ENCODE assay signal across 8 cellular contexts in genomic region chr6:87832025-87832825, GRCh38.
DNase-seq lines count a peak whose midpoint lies in the region; ATAC-seq, FAIRE-seq and TF ChIP-seq lines count a peak whose summit lies in the region.

No MANE protein-coding gene starts in this region.

- peaks cover 10% of the 10 kb centered on the region for H3K4me1 Mint-ChIP-seq in activated T-helper 2 cell treated with anti-CD3 and anti-CD28 coated beads, Interferon-gamma antibody, Interleukin-2, Interleukin-4, amounts not matched to agents 10 μg/mL and 5 μg/mL and 100 μg/mL, durations not matched to agents 14 hours and 24 hours and 36 hours (ENCODE audit: low read depth)
- no peaks in the 10 kb centered on the region for H3K4me1 Mint-ChIP-seq in stimulated activated effector memory CD8-positive, alpha-beta T cell treated with anti-CD3 and anti-CD28 coated beads, Interleukin-12 subunit alpha, Interleukin-12 subunit beta, amount 100 ng/mL, for 72 hours

- no peak for DNase-seq in AG09319 (ENCODE audit: extremely low read depth, low read depth)
- DNase-seq in GM12892 (ENCODE audit: insufficient read length) = no peak
- peak; percentile 15 for DNase-seq in NCI-H2029 treated with DMSO at 0.1 percent for 48 hours (lab: John Stamatoyannopoulos, UW)
- DNase-seq in activated T-helper 2 cell treated with anti-CD3 and anti-CD28 coated beads, Interferon-gamma antibody, Interleukin-2, Interleukin-4, amounts not matched to agents 10 μg/mL and 5 μg/mL and 100 μg/mL, durations not matched to agents 14 hours and 24 hours and 36 hours (ENCODE audit: low spot score) = no peak
- peak; percentile 35 for DNase-seq in inferior parietal cortex (ENCODE audit: extremely low spot score)
- peak in 1 of 2 donors; percentile 46 for DNase-seq in stimulated activated effector memory CD8-positive, alpha-beta T cell treated with anti-CD3 and anti-CD28 coated beads, Interleukin-12 subunit alpha, Interleukin-12 subunit beta, amount 100 ng/mL, for 72 hours (ENCODE audit: low spot score in 2 of 2)
- no peak for DNase-seq in Ammon's horn (ENCODE audit: low spot score)

- H3K4me3 Mint-ChIP-seq in activated T-helper 2 cell treated with anti-CD3 and anti-CD28 coated beads, Interferon-gamma antibody, Interleukin-2, Interleukin-4, amounts not matched to agents 10 μg/mL and 5 μg/mL and 100 μg/mL, durations not matched to agents 14 hours and 24 hours and 36 hours (ENCODE audit: low read depth) = peak overlapping the region; percentile 59
- peak overlapping the region; percentile 54 for H3K4me3 Mint-ChIP-seq in stimulated activated effector memory CD8-positive, alpha-beta T cell treated with anti-CD3 and anti-CD28 coated beads, Interleukin-12 subunit alpha, Interleukin-12 subunit beta, amount 100 ng/mL, for 72 hours

- peaks cover 7% of the 10 kb centered on the region for H3K27me3 Mint-ChIP-seq in activated T-helper 2 cell treated with anti-CD3 and anti-CD28 coated beads, Interferon-gamma antibody, Interleukin-2, Interleukin-4, amounts not matched to agents 10 μg/mL and 5 μg/mL and 100 μg/mL, durations not matched to agents 14 hours and 24 hours and 36 hours (ENCODE audit: low read depth)

- H3K27ac Mint-ChIP-seq in activated T-helper 2 cell treated with anti-CD3 and anti-CD28 coated beads, Interferon-gamma antibody, Interleukin-2, Interleukin-4, amounts not matched to agents 10 μg/mL and 5 μg/mL and 100 μg/mL, durations not matched to agents 14 hours and 24 hours and 36 hours = no peak overlapping the region
- peak overlapping the region; percentile 66 for H3K27ac Mint-ChIP-seq in stimulated activated effector memory CD8-positive, alpha-beta T cell treated with anti-CD3 and anti-CD28 coated beads, Interleukin-12 subunit alpha, Interleukin-12 subunit beta, amount 100 ng/mL, for 72 hours

- ATAC-seq in HG02885 (IDR thresholded peaks at IDR 0.05; ENCODE audit: poor library complexity, unreplicated experiment) = peak; percentile 82
- peak; percentile 76 for ATAC-seq in stimulated activated effector memory CD8-positive, alpha-beta T cell treated with anti-CD3 and anti-CD28 coated beads, Interleukin-12 subunit alpha, Interleukin-12 subunit beta, amount 100 ng/mL, for 72 hours

- no peak for TF ChIP-seq POLR2A in GM12892 (IDR thresholded peaks at IDR 0.05; ENCODE audit: low read depth, low read length)

- peak; percentile 79 for FAIRE-seq in GM12892 (lab: Jason Lieb, UNC)

- H3K9me3 Mint-ChIP-seq in activated T-helper 2 cell treated with anti-CD3 and anti-CD28 coated beads, Interferon-gamma antibody, Interleukin-2, Interleukin-4, amounts not matched to agents 10 μg/mL and 5 μg/mL and 100 μg/mL, durations not matched to agents 14 hours and 24 hours and 36 hours = no peaks in the 10 kb centered on the region
- H3K9me3 Mint-ChIP-seq in stimulated activated effector memory CD8-positive, alpha-beta T cell treated with anti-CD3 and anti-CD28 coated beads, Interleukin-12 subunit alpha, Interleukin-12 subunit beta, amount 100 ng/mL, for 72 hours = no peaks in the 10 kb centered on the region

- intact Hi-C loops in activated T-helper 2 cell treated with anti-CD3 and anti-CD28 coated beads, Interferon-gamma antibody, Interleukin-2, Interleukin-4, amounts not matched to agents 10 μg/mL and 5 μg/mL and 100 μg/mL, durations not matched to agents 14 hours and 24 hours and 36 hours (cut with micrococcal nuclease) = loop anchor here (2.0 to 10.0 kb wide), 4 partner anchors 75 to 1039 kb away; partner anchors contain the start of gene CNR1

- TF ChIP-seq CTCF in AG09319 (IDR thresholded peaks at IDR 0.05; ENCODE audit: low read depth, low read length) = peak; percentile 48

- no peaks in the 10 kb centered on the region for H3K36me3 Mint-ChIP-seq in activated T-helper 2 cell treated with anti-CD3 and anti-CD28 coated beads, Interferon-gamma antibody, Interleukin-2, Interleukin-4, amounts not matched to agents 10 μg/mL and 5 μg/mL and 100 μg/mL, durations not matched to agents 14 hours and 24 hours and 36 hours (ENCODE audit: low read depth)
- no peaks in the 10 kb centered on the region for H3K36me3 Mint-ChIP-seq in stimulated activated effector memory CD8-positive, alpha-beta T cell treated with anti-CD3 and anti-CD28 coated beads, Interleukin-12 subunit alpha, Interleukin-12 subunit beta, amount 100 ng/mL, for 72 hours

Comparison
In these comparisons a context has a peak if more than half of its experiments do, and no peak if none do; other contexts are left out.
1. DNase-seq: peak in NCI-H2029 treated with DMSO at 0.1 percent for 48 hours (single experiment) and inferior parietal cortex (single experiment); none in AG09319 (single experiment), GM12892 (single experiment), activated T-helper 2 cell treated with anti-CD3 and anti-CD28 coated beads, Interferon-gamma antibody, Interleukin-2, Interleukin-4, amounts not matched to agents 10 μg/mL and 5 μg/mL and 100 μg/mL, durations not matched to agents 14 hours and 24 hours and 36 hours (single experiment) and Ammon's horn (single experiment).